12 cellular contexts compared by ENCODE assay signal in genomic region chr19:15249560-15249874, GRCh38. TPM values are rescaled to one million over a fixed set of nuclear protein-coding genes. Genes with fewer than 3 reads are reported as not detected.
DNase-seq lines count a peak whose midpoint lies in the region; ATAC-seq, FAIRE-seq and TF ChIP-seq lines count a peak whose summit lies in the region.
"Had no signal": no experiment of that assay in that cellular context is flagged by ENCODE, and none has a peak within 500 bp of the region (broad histone marks: within the 10 kb centered on the region; RNA-seq: fewer than 3 reads in every experiment).

No MANE protein-coding gene starts in this region.

- H3K27ac Mint-ChIP-seq in HFFc6 (peak overlapping the region; percentile 96), WTC11 (no peak overlapping the region)
- H3K27ac Mint-ChIP-seq in activated T-helper 1 cell treated with anti-CD3 and anti-CD28 coated beads, Interleukin-12 subunit alpha, Interleukin-12 subunit beta, Interleukin-2, Interleukin-4 antibody, amounts not matched to agents 30 ng/mL and 10 ng/mL and 1 ng/mL, durations not matched to agents 14 hours and 24 hours and 36 hours: no peak overlapping the region

- no peak for TF ChIP-seq POLR2A in H54 (IDR thresholded peaks at IDR 0.05; ENCODE audit: low read depth, low read length)

- H3K27me3 ChIP-seq in lung (ENCODE audit: control insufficient read depth, insufficient read depth) (no peaks in the 10 kb centered on the region), subcutaneous abdominal adipose tissue (ENCODE audit: control insufficient read depth in 5 of 5, insufficient read depth in 4 of 5, low read length in 5 of 5) (peaks cover 0 to 19% (median 0%) of the 10 kb centered on the region in 5 donors)

- H3K27me3 Mint-ChIP-seq in HFFc6 (ENCODE audit: insufficient read depth) (peaks cover 10% of the 10 kb centered on the region; the same call in 1 of the 2 replicates), WTC11 (ENCODE audit: low read depth) (no peaks in the 10 kb centered on the region)
- H3K27me3 Mint-ChIP-seq in activated T-helper 1 cell treated with anti-CD3 and anti-CD28 coated beads, Interleukin-12 subunit alpha, Interleukin-12 subunit beta, Interleukin-2, Interleukin-4 antibody, amounts not matched to agents 30 ng/mL and 10 ng/mL and 1 ng/mL, durations not matched to agents 14 hours and 24 hours and 36 hours (ENCODE audit: insufficient read depth): no peaks in the 10 kb centered on the region

- no peak for TF ChIP-seq CTCF in HFFc6 (IDR thresholded peaks at IDR 0.05)
- no peak for TF ChIP-seq CTCF in lung (IDR thresholded peaks at IDR 0.05; ENCODE audit: control extremely low read depth, extremely low read depth)
- no peak for TF ChIP-seq CTCF in WTC11 (IDR thresholded peaks at IDR 0.05)

- H3K9me3 ChIP-seq in lung (ENCODE audit: control insufficient read depth in 2 of 2, insufficient read depth in 1 of 2, low read length in 1 of 2) (no peaks in the 10 kb centered on the region), subcutaneous abdominal adipose tissue (ENCODE audit: control insufficient read depth in 5 of 5, low read length in 5 of 5) (peaks cover 0 to 3% (median 0%) of the 10 kb centered on the region in 5 donors)

- H3K36me3 ChIP-seq in lung (ENCODE audit: control insufficient read depth in 2 of 2, insufficient read depth in 2 of 2, low read length in 2 of 2): peaks cover under 1 to 73% of the 10 kb centered on the region in 2 donors
- peaks cover 0 to 79% (median 72%) of the 10 kb centered on the region in 5 donors for H3K36me3 ChIP-seq in subcutaneous abdominal adipose tissue (ENCODE audit: control insufficient read depth in 5 of 5, insufficient read depth in 5 of 5, low read length in 5 of 5)

- H3K4me3 Mint-ChIP-seq in HFFc6 (peak overlapping the region; percentile 73), WTC11 (no peak overlapping the region)
- H3K4me3 Mint-ChIP-seq in activated T-helper 1 cell treated with anti-CD3 and anti-CD28 coated beads, Interleukin-12 subunit alpha, Interleukin-12 subunit beta, Interleukin-2, Interleukin-4 antibody, amounts not matched to agents 30 ng/mL and 10 ng/mL and 1 ng/mL, durations not matched to agents 14 hours and 24 hours and 36 hours: no peak overlapping the region
- H3K4me3 Mint-ChIP-seq: activated T-cell treated with anti-CD3 and anti-CD28 coated beads, Interleukin-2, amount 50 U/mL, for 4 hours had no signal

- CTCF ChIA-PET in WTC11 (lab: Charles Lee): interaction anchor here (1.0 to 4.6 kb wide), 7 partner anchors 17 to 158 kb away, joined by 3 to 61 read pairs (median 8); partner anchors contain the start of gene EPHX3

- DNase-seq in HFFc6: no peak
- DNase-seq in caudate nucleus (lab: John Stamatoyannopoulos, UW): no peak
- DNase-seq in lung (ENCODE audit: low spot score): no peak
- no peak for DNase-seq in H54 (ENCODE audit: insufficient read length, low spot score)
- DNase-seq in WTC11 (ENCODE audit: low spot score): no peak
- DNase-seq in NCI-H128 (lab: John Stamatoyannopoulos, UW; ENCODE audit: unreplicated experiment): no peak
- no peak for DNase-seq in activated T-helper 1 cell treated with anti-CD3 and anti-CD28 coated beads, Interleukin-12 subunit alpha, Interleukin-12 subunit beta, Interleukin-2, Interleukin-4 antibody, amounts not matched to agents 30 ng/mL and 10 ng/mL and 1 ng/mL, durations not matched to agents 14 hours and 24 hours and 36 hours (ENCODE audit: low spot score)
- DNase-seq: activated T-cell treated with anti-CD3 and anti-CD28 coated beads, Interleukin-2, amount 50 U/mL, for 4 hours; effector CD4-positive, alpha-beta T cell; NCI-H1417 had no signal

- POLR2A ChIA-PET in WTC11 (lab: Charles Lee): interaction anchor here (1.1 kb wide), 1 partner anchor 16 kb away, joined by 4 read pairs; no protein-coding TSS in a partner anchor

- H3K4me1 Mint-ChIP-seq in HFFc6 (ENCODE audit: low read depth): peaks cover 75% of the 10 kb centered on the region
- peaks cover 16% of the 10 kb centered on the region for H3K4me1 Mint-ChIP-seq in WTC11
- no peaks in the 10 kb centered on the region for H3K4me1 Mint-ChIP-seq in activated T-helper 1 cell treated with anti-CD3 and anti-CD28 coated beads, Interleukin-12 subunit alpha, Interleukin-12 subunit beta, Interleukin-2, Interleukin-4 antibody, amounts not matched to agents 30 ng/mL and 10 ng/mL and 1 ng/mL, durations not matched to agents 14 hours and 24 hours and 36 hours (ENCODE audit: low read depth)

- peak overlapping the region; percentile 82 for H3K27ac ChIP-seq in caudate nucleus (ENCODE audit: low read depth, low read length)
- H3K27ac ChIP-seq in lung (ENCODE audit: low read depth in 1 of 2, low read length in 1 of 2): peak overlapping the region; percentile 83 to 85
- H3K27ac ChIP-seq in subcutaneous abdominal adipose tissue (ENCODE audit: low read depth, low read length): peak overlapping the region; percentile 94

- no peak for ATAC-seq in lung (ENCODE audit: insufficient read depth, low FRiP score)
- ATAC-seq in WTC11: no peak
- ATAC-seq: activated T-cell treated with anti-CD3 and anti-CD28 coated beads, Interleukin-2, amount 50 U/mL, for 4 hours had no signal

- H3K4me3 ChIP-seq in lung (no peak overlapping the region), subcutaneous abdominal adipose tissue (ENCODE audit: low read depth in 1 of 5, low read length in 5 of 5) (peak overlapping the region; percentile 8 to 34 (median 31))

- H3K4me1 ChIP-seq in lung (ENCODE audit: control insufficient read depth in 2 of 2, insufficient read depth in 2 of 2, low read length in 2 of 2) (peaks cover 13 to 22% of the 10 kb centered on the region in 2 donors), subcutaneous abdominal adipose tissue (ENCODE audit: control insufficient read depth in 5 of 5, insufficient read depth in 5 of 5, low read length in 5 of 5) (peaks cover 59 to 84% (median 81%) of the 10 kb centered on the region in 5 donors)

- H3K9me3 Mint-ChIP-seq in HFFc6 (no peaks in the 10 kb centered on the region), WTC11 (no peaks in the 10 kb centered on the region)
- no peaks in the 10 kb centered on the region for H3K9me3 Mint-ChIP-seq in activated T-helper 1 cell treated with anti-CD3 and anti-CD28 coated beads, Interleukin-12 subunit alpha, Interleukin-12 subunit beta, Interleukin-2, Interleukin-4 antibody, amounts not matched to agents 30 ng/mL and 10 ng/mL and 1 ng/mL, durations not matched to agents 14 hours and 24 hours and 36 hours
- H3K9me3 Mint-ChIP-seq: activated T-cell treated with anti-CD3 and anti-CD28 coated beads, Interleukin-2, amount 50 U/mL, for 4 hours had no signal

- peak overlapping the region; percentile 26 to 99 (median 48) for H3K9ac ChIP-seq in subcutaneous abdominal adipose tissue (ENCODE audit: low read length in 5 of 5)

- intact Hi-C loops in activated T-helper 1 cell treated with anti-CD3 and anti-CD28 coated beads, Interleukin-12 subunit alpha, Interleukin-12 subunit beta, Interleukin-2, Interleukin-4 antibody, amounts not matched to agents 30 ng/mL and 10 ng/mL and 1 ng/mL, durations not matched to agents 14 hours and 24 hours and 36 hours (cut with micrococcal nuclease): no loop called here

- no peak for FAIRE-seq in H54 (lab: Jason Lieb, UNC)
- FAIRE-seq: GM18507 had no signal

- WGBS in lung, 2 donors: 76 to 80% methylated on average over 5 of the region's 5 CpGs

- H3K36me3 Mint-ChIP-seq in HFFc6 (ENCODE audit: low read depth) (peaks cover 28% of the 10 kb centered on the region), WTC11 (peaks cover 53% of the 10 kb centered on the region)
- H3K36me3 Mint-ChIP-seq in activated T-helper 1 cell treated with anti-CD3 and anti-CD28 coated beads, Interleukin-12 subunit alpha, Interleukin-12 subunit beta, Interleukin-2, Interleukin-4 antibody, amounts not matched to agents 30 ng/mL and 10 ng/mL and 1 ng/mL, durations not matched to agents 14 hours and 24 hours and 36 hours (ENCODE audit: low read depth): peaks cover 28% of the 10 kb centered on the region

TF ChIP-seq in WTC11, 78 proteins besides CTCF, POLR2A, EP300 and RAD21 (continues in another document):
- TF ChIP-seq ZNF512 (CRISPR knock-in tag; IDR thresholded peaks at IDR 0.05; ENCODE audit: borderline replicate concordance): no peak

RNA-seq across cellular contexts. Expression of gene EPHX3, which starts 17.3 kb away (rescaled TPM):
- under 1 TPM in 3 of 6 experiments, not detected in 3; 0.13 to 0.37 (median 0.14) TPM for total RNA-seq in HFFc6 (2021; fragmentation: NEBNext Ultra II Directional; extraction: Animal tissue kit (Norgen Biotek cat#: 25700))
- total RNA-seq in lung (1 to 10 TPM; 1.7 to 2.7 TPM), WTC11 (2021) (27.1 to 31.3 TPM (median 29.9 TPM) in 3 replicates)
- polyA plus RNA-seq in lung: 1 to 10 TPM; 1.1 to 3.0 TPM
- total RNA-seq in activated T-helper 1 cell treated with anti-CD3 and anti-CD28 coated beads, Interleukin-12 subunit alpha, Interleukin-12 subunit beta, Interleukin-2, Interleukin-4 antibody, amounts not matched to agents 30 ng/mL and 10 ng/mL and 1 ng/mL, durations not matched to agents 14 hours and 24 hours and 36 hours: 0.20 TPM in 1 of 2 replicates, not detected in the other

RNA-seq across cellular contexts. Expression of gene NOTCH3, which starts 48.7 kb away (rescaled TPM):
- 10 to 100 TPM in 4 of 6 experiments, 1 to 10 TPM in 2; 3.4 to 18.0 (median 13.1) TPM for total RNA-seq in HFFc6 (2021; fragmentation: NEBNext Ultra II Directional; extraction: Animal tissue kit (Norgen Biotek cat#: 25700))
- total RNA-seq in lung (10 to 100 TPM; 64.1 to 81.7 TPM), WTC11 (2021) (133 to 153 TPM (median 144 TPM) in 3 replicates)
- polyA plus RNA-seq in lung: 10 to 100 TPM; 13.1 to 22.1 TPM
- not detected in 2 replicates for total RNA-seq in activated T-helper 1 cell treated with anti-CD3 and anti-CD28 coated beads, Interleukin-12 subunit alpha, Interleukin-12 subunit beta, Interleukin-2, Interleukin-4 antibody, amounts not matched to agents 30 ng/mL and 10 ng/mL and 1 ng/mL, durations not matched to agents 14 hours and 24 hours and 36 hours
